27 cellular contexts compared by ENCODE assay signal in the genomic region with DNA sequence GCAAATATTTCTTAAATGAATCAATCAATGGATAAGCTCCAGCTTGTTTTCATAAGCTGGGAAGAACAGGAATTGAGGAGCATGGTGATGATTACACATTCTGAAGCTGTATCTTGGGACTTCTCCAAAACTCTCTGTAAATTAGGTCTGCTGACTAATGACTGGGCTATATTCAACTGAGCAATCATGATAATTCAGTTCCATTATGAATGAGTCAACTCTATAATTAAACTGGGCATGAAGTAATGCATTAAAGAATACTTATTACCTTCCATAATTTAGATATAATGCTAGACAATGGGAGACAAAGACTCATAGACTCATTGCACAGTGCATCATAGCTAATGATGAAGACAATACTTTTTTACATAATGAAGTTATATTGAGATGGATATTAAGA.
A peak's percentile ranks its signal among the peaks of the same experiment; 100 is the strongest.
DNase-seq lines count a peak whose midpoint lies in the region; ATAC-seq, FAIRE-seq and TF ChIP-seq lines count a peak whose summit lies in the region.
"Had no signal": no experiment of that assay in that cellular context is flagged by ENCODE, and none has a peak within 500 bp of the region (broad histone marks: within the 10 kb centered on the region; RNA-seq: fewer than 3 reads in every experiment).

No MANE protein-coding gene starts in this region.

- no peak overlapping the region for H3K4me3 Mint-ChIP-seq in astrocyte (ENCODE audit: unreplicated experiment)
- no peak overlapping the region for H3K4me3 Mint-ChIP-seq in stimulated activated naive B cell treated with anti-CD40 and anti-IgM and Interleukin-4, amounts not matched to agents 10 μg/mL and 1 μg/mL and 100 μg/mL, for 72 hours
- H3K4me3 Mint-ChIP-seq: CD8-positive, alpha-beta T cell; HFFc6 had no signal

- H3K27ac ChIP-seq in astrocyte (ENCODE audit: low read depth, low read length): no peak overlapping the region
- H3K27ac ChIP-seq: A549; BLaER1 treated with 17β-estradiol and CSF1 and Interleukin-3, amounts not matched to agents 10 nM and 100 nM; Peyer's patch had no signal

- no peaks in the 10 kb centered on the region for H3K4me1 Mint-ChIP-seq in astrocyte (ENCODE audit: low read depth, unreplicated experiment)
- no peaks in the 10 kb centered on the region for H3K4me1 Mint-ChIP-seq in stimulated activated naive B cell treated with anti-CD40 and anti-IgM and Interleukin-4, amounts not matched to agents 10 μg/mL and 1 μg/mL and 100 μg/mL, for 72 hours

- no peaks in the 10 kb centered on the region for H3K36me3 ChIP-seq in astrocyte (ENCODE audit: insufficient read depth, low read length)
- H3K36me3 ChIP-seq: BLaER1 treated with 17β-estradiol and CSF1 and Interleukin-3, amounts not matched to agents 10 nM and 100 nM; HAP-1; Peyer's patch had no signal

- H4K20me1 ChIP-seq in astrocyte (ENCODE audit: insufficient read depth, low read length): no peaks in the 10 kb centered on the region
- H4K20me1 ChIP-seq: BLaER1 treated with 17β-estradiol and CSF1 and Interleukin-3, amounts not matched to agents 10 nM and 100 nM had no signal

- no peak for ATAC-seq in stimulated activated naive B cell treated with anti-CD40 and anti-IgM and Interleukin-4, amounts not matched to agents 10 μg/mL and 1 μg/mL and 100 μg/mL, for 72 hours (replicated peaks)
- ATAC-seq: A549; CD8-positive, alpha-beta T cell; K562 had no signal

- no peaks in the 10 kb centered on the region for H3K4me1 ChIP-seq in astrocyte (ENCODE audit: insufficient read depth, low read length)
- H3K4me1 ChIP-seq: A549; BLaER1 treated with 17β-estradiol and CSF1 and Interleukin-3, amounts not matched to agents 10 nM and 100 nM; HAP-1; Peyer's patch had no signal

- no peak overlapping the region for H3K4me3 ChIP-seq in astrocyte (ENCODE audit: insufficient read depth, low read depth, low read length)
- H3K4me3 ChIP-seq: A549; BLaER1 treated with 17β-estradiol and CSF1 and Interleukin-3, amounts not matched to agents 10 nM and 100 nM; HAP-1; K562; Peyer's patch had no signal

- H3K27me3 ChIP-seq in astrocyte (ENCODE audit: insufficient read depth, low read length): no peaks in the 10 kb centered on the region
- H3K27me3 ChIP-seq: BLaER1 treated with 17β-estradiol and CSF1 and Interleukin-3, amounts not matched to agents 10 nM and 100 nM; Peyer's patch had no signal

- no peaks in the 10 kb centered on the region for H3K36me3 Mint-ChIP-seq in astrocyte (ENCODE audit: low read depth, unreplicated experiment)
- H3K36me3 Mint-ChIP-seq in stimulated activated naive B cell treated with anti-CD40 and anti-IgM and Interleukin-4, amounts not matched to agents 10 μg/mL and 1 μg/mL and 100 μg/mL, for 72 hours: no peaks in the 10 kb centered on the region
- H3K36me3 Mint-ChIP-seq: CD8-positive, alpha-beta T cell had no signal

- no peak overlapping the region for H2AFZ ChIP-seq in astrocyte (ENCODE audit: low read depth, low read length)

- H3K79me2 ChIP-seq in astrocyte (ENCODE audit: insufficient read depth, low read length): no peaks in the 10 kb centered on the region

- H3K9me3 ChIP-seq in astrocyte (ENCODE audit: insufficient read depth, low read depth, low read length): no peaks in the 10 kb centered on the region
- H3K9me3 ChIP-seq: A549; BLaER1 treated with 17β-estradiol and CSF1 and Interleukin-3, amounts not matched to agents 10 nM and 100 nM; HAP-1; Peyer's patch had no signal

- DNase-seq in COR-L47 (lab: John Stamatoyannopoulos, UW): peak; percentile 75
- DNase-seq in NCI-H1105 (lab: John Stamatoyannopoulos, UW): peak; percentile 35
- DNase-seq in astrocyte (ENCODE audit: low read depth): peak; percentile 1
- peak; percentile 41 for DNase-seq in fibroblast of peridontal ligament (ENCODE audit: extremely low read depth)
- no peak for DNase-seq in stimulated activated CD4-positive, alpha-beta T cell treated with anti-CD3 and anti-CD28 coated beads, Interleukin-4, amount 100 ng/mL, for 4 hours
- DNase-seq in stimulated activated naive B cell treated with anti-CD40 and anti-IgM and Interleukin-4, amounts not matched to agents 10 μg/mL and 1 μg/mL and 100 μg/mL, for 72 hours: no peak
- DNase-seq in NCI-H1048 (lab: John Stamatoyannopoulos, UW): no peak
- DNase-seq: AML-193; CD8-positive, alpha-beta T cell; DMS79 treated with DMSO at 0.1 percent for 48 hours; GF-D8; GOT3; HFFc6; Kasumi-1; NCI-H1694 treated with DMSO at 0.1 percent for 48 hours; NCI-H2171 treated with DMSO at 0.1 percent for 48 hours; NCI-H345; NCI-H510A treated with DMSO at 0.1 percent for 48 hours; OCI-M1; Peyer's patch; SHP77 treated with DMSO at 0.1 percent for 48 hours had no signal

- H3K4me2 ChIP-seq in astrocyte (ENCODE audit: low read length): no peak overlapping the region
- H3K4me2 ChIP-seq: A549; BLaER1 treated with 17β-estradiol and CSF1 and Interleukin-3, amounts not matched to agents 10 nM and 100 nM had no signal

- H3K9ac ChIP-seq in astrocyte (ENCODE audit: low read length): no peak overlapping the region
- H3K9ac ChIP-seq: BLaER1 treated with 17β-estradiol and CSF1 and Interleukin-3, amounts not matched to agents 10 nM and 100 nM had no signal

- H3K27me3 Mint-ChIP-seq in astrocyte (ENCODE audit: low read depth, unreplicated experiment): no peaks in the 10 kb centered on the region
- no peaks in the 10 kb centered on the region for H3K27me3 Mint-ChIP-seq in stimulated activated naive B cell treated with anti-CD40 and anti-IgM and Interleukin-4, amounts not matched to agents 10 μg/mL and 1 μg/mL and 100 μg/mL, for 72 hours

- no peak overlapping the region for H3K27ac Mint-ChIP-seq in astrocyte (ENCODE audit: unreplicated experiment)
- no peak overlapping the region for H3K27ac Mint-ChIP-seq in stimulated activated naive B cell treated with anti-CD40 and anti-IgM and Interleukin-4, amounts not matched to agents 10 μg/mL and 1 μg/mL and 100 μg/mL, for 72 hours
- H3K27ac Mint-ChIP-seq: CD8-positive, alpha-beta T cell; HFFc6 had no signal

- TF ChIP-seq CTCF in astrocyte (IDR thresholded peaks at IDR 0.05; ENCODE audit: insufficient read depth, low read depth, low read length): no peak

- H3K9me3 Mint-ChIP-seq in astrocyte (ENCODE audit: unreplicated experiment): peaks cover 2% of the 10 kb centered on the region
- peaks cover 2% of the 10 kb centered on the region in 2 donors for H3K9me3 Mint-ChIP-seq in stimulated activated naive B cell treated with anti-CD40 and anti-IgM and Interleukin-4, amounts not matched to agents 10 μg/mL and 1 μg/mL and 100 μg/mL, for 72 hours

- FAIRE-seq in astrocyte (lab: Jason Lieb, UNC): no peak
- FAIRE-seq: A549, GM12891, HTR-8/SVneo, K562 had no signal

Comparison
In these comparisons a context has a peak if more than half of its experiments do, and no peak if none do; other contexts are left out.
1. DNase-seq: peak in COR-L47 (single experiment), NCI-H1105 (single experiment), astrocyte (single experiment) and fibroblast of peridontal ligament (single experiment); none in stimulated activated CD4-positive, alpha-beta T cell treated with anti-CD3 and anti-CD28 coated beads, Interleukin-4, amount 100 ng/mL, for 4 hours (0 of 2), stimulated activated naive B cell treated with anti-CD40 and anti-IgM and Interleukin-4, amounts not matched to agents 10 μg/mL and 1 μg/mL and 100 μg/mL, for 72 hours (single experiment) and NCI-H1048 (single experiment).